Comparison of ENCODE assay signal across 11 cellular contexts in genomic region chr10:62384447-62385081, GRCh38. TPM values are rescaled to one million over a fixed set of nuclear protein-coding genes. Genes with fewer than 3 reads are reported as not detected.
A peak's percentile ranks its signal among the peaks of the same experiment; 100 is the strongest.
DNase-seq lines count a peak whose midpoint lies in the region; ATAC-seq, FAIRE-seq and TF ChIP-seq lines count a peak whose summit lies in the region.
"Had no signal": no experiment of that assay in that cellular context is flagged by ENCODE, and none has a peak within 500 bp of the region (broad histone marks: within the 10 kb centered on the region; RNA-seq: fewer than 3 reads in every experiment).

No MANE protein-coding gene starts in this region.

- H3K4ac ChIP-seq in mesendoderm (ENCODE audit: low read depth, low read length) = no peak overlapping the region

- no peak overlapping the region for H3K18ac ChIP-seq in mesendoderm (ENCODE audit: low read length)

- H3K4me1 ChIP-seq in Panc1 (ENCODE audit: control insufficient read depth, insufficient read depth, low read length) (peaks cover 90% of the 10 kb centered on the region), mesendoderm (ENCODE audit: control insufficient read depth, low read depth, low read length) (no peaks in the 10 kb centered on the region)
- H3K4me1 ChIP-seq: gastrocnemius medialis had no signal

- no peak overlapping the region for H2BK5ac ChIP-seq in mesendoderm (ENCODE audit: low read length)

- H3K79me1 ChIP-seq in mesendoderm (ENCODE audit: low read length) = no peaks in the 10 kb centered on the region

- H3K27ac ChIP-seq in Panc1 (ENCODE audit: low read length) (peak overlapping the region; percentile 100), mesendoderm (ENCODE audit: low read depth, low read length) (no peak overlapping the region)
- H3K27ac ChIP-seq: gastrocnemius medialis had no signal

- H3K27me3 ChIP-seq in Panc1 (ENCODE audit: control insufficient read depth, insufficient read depth, low read length) = no peaks in the 10 kb centered on the region
- no peaks in the 10 kb centered on the region for H3K27me3 ChIP-seq in bronchial epithelial cell (ENCODE audit: control insufficient read depth, insufficient read depth, low read length)
- no peaks in the 10 kb centered on the region for H3K27me3 ChIP-seq in mesendoderm (ENCODE audit: insufficient read depth, low read length, poor library complexity)
- H3K27me3 ChIP-seq: gastrocnemius medialis had no signal

- no peak overlapping the region for H3K9ac ChIP-seq in mesendoderm (ENCODE audit: low read length)

- H2BK120ac ChIP-seq in mesendoderm (ENCODE audit: low read depth, low read length) = no peak overlapping the region

- no peak overlapping the region for H4K5ac ChIP-seq in mesendoderm (ENCODE audit: low read length)

- no peak overlapping the region for H3K4me2 ChIP-seq in mesendoderm (ENCODE audit: low read length)

- H3K23ac ChIP-seq in mesendoderm (ENCODE audit: low read length) = no peak overlapping the region

- peaks cover 68 to 78% of the 10 kb centered on the region in 2 donors for H3K4me1 Mint-ChIP-seq in natural killer cell treated with Interleukin-12 subunit alpha and Interleukin-12 subunit beta and Interleukin-15 and Interleukin-18, amount 100 ng/mL, for 72 hours (ENCODE audit: low read depth in 2 of 2)

- WGBS in mesendoderm (ENCODE audit: extremely low coverage, insufficient coverage, low lambda C conversion rate) = 100% methylated on average over 1 of the region's 4 CpGs

- H3K36me3 ChIP-seq in Panc1 (ENCODE audit: control insufficient read depth, insufficient read depth, low read length) (no peaks in the 10 kb centered on the region), bronchial epithelial cell (ENCODE audit: control insufficient read depth, insufficient read depth, low read length) (no peaks in the 10 kb centered on the region), mesendoderm (ENCODE audit: control insufficient read depth, insufficient read depth, low read length) (no peaks in the 10 kb centered on the region)
- H3K36me3 ChIP-seq: gastrocnemius medialis, HAP-1 had no signal

- H2BK15ac ChIP-seq in mesendoderm (replicated peaks; ENCODE audit: low read depth) = no peak overlapping the region

- TF ChIP-seq CTCF in Panc1 (IDR thresholded peaks at IDR 0.05) (no peak), bronchial epithelial cell (IDR thresholded peaks at IDR 0.05; ENCODE audit: insufficient read depth, low read length, severe bottlenecking) (no peak)

- H3K27me3 Mint-ChIP-seq in natural killer cell treated with Interleukin-12 subunit alpha and Interleukin-12 subunit beta and Interleukin-15 and Interleukin-18, amount 100 ng/mL, for 72 hours = peaks cover 0 to 4% of the 10 kb centered on the region in 2 donors

- POLR2A ChIA-PET in Panc1 (lab: Charles Lee) = no interaction called here

- H3K79me2 ChIP-seq in mesendoderm (ENCODE audit: control insufficient read depth, insufficient read depth, low read length) = no peaks in the 10 kb centered on the region

- peak overlapping the region; percentile 74 for H3K4me3 Mint-ChIP-seq in natural killer cell treated with Interleukin-12 subunit alpha and Interleukin-12 subunit beta and Interleukin-15 and Interleukin-18, amount 100 ng/mL, for 72 hours

- in situ Hi-C loops in G401 (cut with HindIII; ENCODE audit: low sequenced_read_pairs) = no loop called here
- in situ Hi-C loops in Panc1 (cut with HindIII; ENCODE audit: low pct_unique_long_range_greater_than_20kb, low sequenced_read_pairs) = loop anchor here (25.0 kb wide), 1 partner anchor 122 kb away; the partner anchor contains the start of gene RTKN2

- DNase-seq in G401 (ENCODE audit: low spot score) (peak; percentile 51), Panc1 (ENCODE audit: low read depth, low spot score) (no peak), bronchial epithelial cell (ENCODE audit: low read depth) (peak; percentile 64), mesendoderm (no peak)
- DNase-seq in natural killer cell treated with Interleukin-12 subunit alpha and Interleukin-12 subunit beta and Interleukin-15 and Interleukin-18, amount 100 ng/mL, for 72 hours (ENCODE audit: low spot score) = no peak
- DNase-seq in activated CD4-positive, alpha-beta T cell treated with anti-CD3 and anti-CD28 coated beads for 1 hour = no peak
- DNase-seq: gastrocnemius medialis, Karpas-422 had no signal

- CTCF ChIA-PET in Panc1 (lab: Charles Lee) = no interaction called here

- FAIRE-seq in bronchial epithelial cell (lab: Jason Lieb, UNC) = no peak

- intact Hi-C loops in Panc1 (cut with micrococcal nuclease; ENCODE audit: unreplicated experiment) = no loop called here

- TSS peak; percentile 7 for BruUV-seq in Panc1 (replicated peaks; lab: Mats Ljungman, UMichigan)

- H3K36me3 Mint-ChIP-seq in natural killer cell treated with Interleukin-12 subunit alpha and Interleukin-12 subunit beta and Interleukin-15 and Interleukin-18, amount 100 ng/mL, for 72 hours = peaks cover 15% of the 10 kb centered on the region

- peaks cover 6% of the 10 kb centered on the region; the same call in 1 of the 2 replicates for H3K9me3 ChIP-seq in Panc1 (ENCODE audit: control insufficient read depth, insufficient read depth, low read depth, low read length)
- H3K9me3 ChIP-seq: gastrocnemius medialis, HAP-1 had no signal

- H3K4me3 ChIP-seq in Panc1 (ENCODE audit: low read depth in 2 of 2, low read length in 2 of 2) (peak overlapping the region; percentile 28 to 40), bronchial epithelial cell (ENCODE audit: low read depth, low read length) (no peak overlapping the region), mesendoderm (ENCODE audit: low read length) (no peak overlapping the region)
- H3K4me3 ChIP-seq: gastrocnemius medialis, HAP-1 had no signal

- H4K8ac ChIP-seq in mesendoderm (ENCODE audit: low read depth, low read length) = no peak overlapping the region

- H3K27ac Mint-ChIP-seq in natural killer cell treated with Interleukin-12 subunit alpha and Interleukin-12 subunit beta and Interleukin-15 and Interleukin-18, amount 100 ng/mL, for 72 hours = peak overlapping the region; percentile 71 to 84

- peaks cover 5% of the 10 kb centered on the region for H3K9me3 Mint-ChIP-seq in natural killer cell treated with Interleukin-12 subunit alpha and Interleukin-12 subunit beta and Interleukin-15 and Interleukin-18, amount 100 ng/mL, for 72 hours

- peak; percentile 37 for ATAC-seq in Panc1
- no peak for ATAC-seq in natural killer cell treated with Interleukin-12 subunit alpha and Interleukin-12 subunit beta and Interleukin-15 and Interleukin-18, amount 100 ng/mL, for 72 hours
- ATAC-seq in HG03045 (IDR thresholded peaks at IDR 0.05; ENCODE audit: unreplicated experiment) = no peak
- ATAC-seq in GM21723 (IDR thresholded peaks at IDR 0.05; ENCODE audit: unreplicated experiment) = no peak
- ATAC-seq: gastrocnemius medialis had no signal

- no peak overlapping the region for H3K56ac ChIP-seq in mesendoderm (ENCODE audit: low read length)

- no peak overlapping the region for H2AK5ac ChIP-seq in mesendoderm (ENCODE audit: low read length)

RNA-seq across cellular contexts. Expression of gene ZNF365, which starts 10.4 kb away (rescaled TPM):
- total RNA-seq in G401 (2014; rRNA removed; shearing (Covaris generic)) = not detected in 2 replicates
- 22.8 TPM for total RNA-seq in Panc1 (2021; ENCODE audit: unreplicated experiment)
- 12.7 TPM for polyA plus RNA-seq in Panc1 (2012; ENCODE audit: insufficient read length)
- 1.3 and 7.2 TPM in 2 replicates for total RNA-seq in bronchial epithelial cell
- total RNA-seq in natural killer cell treated with Interleukin-12 subunit alpha and Interleukin-12 subunit beta and Interleukin-15 and Interleukin-18, amount 100 ng/mL, for 72 hours = 1 to 10 TPM in 1 of 2 donors, under 1 TPM in 1; 0.86 to 1.5 TPM
- 0.21 TPM for polyA plus RNA-seq in mesendoderm (2013, experiment 1 of 2)
- 0.20 TPM for polyA plus RNA-seq in mesendoderm (2013, experiment 2 of 2)
- total RNA-seq: gastrocnemius medialis had no signal

Comparison
In these comparisons a context has a peak if more than half of its experiments do, and no peak if none do; other contexts are left out.
1. DNase-seq: peak in G401 (single experiment) and bronchial epithelial cell (single experiment); none in Panc1 (single experiment), natural killer cell treated with Interleukin-12 subunit alpha and Interleukin-12 subunit beta and Interleukin-15 and Interleukin-18, amount 100 ng/mL, for 72 hours (single experiment), mesendoderm (single experiment) and activated CD4-positive, alpha-beta T cell treated with anti-CD3 and anti-CD28 coated beads for 1 hour (single experiment).
2. H3K4me3 ChIP-seq: peak in Panc1 (2 of 2); none in bronchial epithelial cell (single experiment) and mesendoderm (single experiment).